ENCODE assay signal across 32 cellular contexts in genomic region chr6:3014675-3015066, GRCh38.
"Had no signal": no experiment of that assay in that cellular context is flagged by ENCODE, and none has a peak within 500 bp of the region (broad histone marks: within the 10 kb centered on the region; RNA-seq: fewer than 3 reads in every experiment).

No MANE protein-coding gene starts in this region.

- H3K9me3 ChIP-seq: ovary, psoas muscle, suprapubic skin, testis, tibial artery, uterus had no signal

- H3K4me1 ChIP-seq: parathyroid adenoma, testis, tibial artery, upper lobe of right lung, uterus had no signal

- H3K4me3 ChIP-seq: neural progenitor cell, ovary, psoas muscle, skin epidermis, smooth muscle cell, spleen, suprapubic skin, testis, tibial artery, transverse colon, upper lobe of right lung, uterus had no signal

- H3K9ac ChIP-seq: neural progenitor cell, parathyroid adenoma had no signal

- H3K4me1 Mint-ChIP-seq: nephron; stimulated activated memory B cell treated with anti-CD40 and anti-IgM and Interleukin-4, amounts not matched to agents 10 μg/mL and 1 μg/mL and 100 μg/mL, for 72 hours had no signal

- H3K79me2 ChIP-seq: parathyroid adenoma had no signal

- H3K27me3 ChIP-seq: neural progenitor cell, ovary, spleen, suprapubic skin, testis, tibial artery, transverse colon, upper lobe of right lung, uterus had no signal

- H3K4me3 Mint-ChIP-seq: naive thymus-derived CD4-positive, alpha-beta T cell; natural killer cell; nephron; neural progenitor cell; stimulated activated memory B cell treated with anti-CD40 and anti-IgM and Interleukin-4, amounts not matched to agents 10 μg/mL and 1 μg/mL and 100 μg/mL, for 72 hours; stimulated activated naive CD8-positive, alpha-beta T cell treated with anti-CD3 and anti-CD28 coated beads, Interleukin-15, amount 100 ng/mL, for 72 hours; type B pancreatic cell had no signal

- H2AFZ ChIP-seq: neural progenitor cell, parathyroid adenoma had no signal

- H3K27me3 Mint-ChIP-seq: naive thymus-derived CD4-positive, alpha-beta T cell; progenitor cell of endocrine pancreas; stimulated activated memory B cell treated with anti-CD40 and anti-IgM and Interleukin-4, amounts not matched to agents 10 μg/mL and 1 μg/mL and 100 μg/mL, for 72 hours; stimulated activated naive CD8-positive, alpha-beta T cell treated with anti-CD3 and anti-CD28 coated beads, Interleukin-15, amount 100 ng/mL, for 72 hours; type B pancreatic cell had no signal

- H3K4me2 ChIP-seq: neural progenitor cell, smooth muscle cell had no signal

- H3K27ac ChIP-seq: neural progenitor cell, ovary, parathyroid adenoma, suprapubic skin, testis, tibial artery, transverse colon, upper lobe of right lung, uterus had no signal

- ATAC-seq: naive thymus-derived CD4-positive, alpha-beta T cell; natural killer cell; psoas muscle; right cardiac atrium; sciatic nerve; stimulated activated memory B cell treated with anti-CD40 and anti-IgM and Interleukin-4, amounts not matched to agents 10 μg/mL and 1 μg/mL and 100 μg/mL, for 72 hours; stimulated activated naive CD8-positive, alpha-beta T cell treated with anti-CD3 and anti-CD28 coated beads, Interleukin-15, amount 100 ng/mL, for 72 hours; stimulated activated naive CD8-positive, alpha-beta T cell treated with anti-CD3 and anti-CD28 coated beads, Interleukin-15, Interleukin-2, amounts not matched to agents 100 U/mL and 50 U/mL, for 24 hours; upper lobe of right lung had no signal

- H3K27ac Mint-ChIP-seq: naive thymus-derived CD4-positive, alpha-beta T cell; natural killer cell; nephron; neural progenitor cell; stimulated activated memory B cell treated with anti-CD40 and anti-IgM and Interleukin-4, amounts not matched to agents 10 μg/mL and 1 μg/mL and 100 μg/mL, for 72 hours; type B pancreatic cell had no signal

- H3K36me3 ChIP-seq: ovary, uterus had no signal

- DNase-seq: naive thymus-derived CD4-positive, alpha-beta T cell; natural killer cell; nucleus accumbens; ovary; posterior cingulate gyrus; psoas muscle; right cardiac atrium; spleen; stimulated activated CD4-positive, alpha-beta T cell treated with anti-CD3 and anti-CD28 coated beads, Interleukin-12 subunit alpha, Interleukin-12 subunit beta, amount 100 ng/mL, for 4 hours; stimulated activated CD4-positive, alpha-beta T cell treated with anti-CD3 and anti-CD28 coated beads, Interleukin-1b, Interleukin-23, amount 100 ng/mL, for 48 hours; stimulated activated CD4-positive, alpha-beta T cell treated with anti-CD3 and anti-CD28 coated beads, Interleukin-4, amount 100 ng/mL, for 1 hour; stimulated activated CD4-positive, alpha-beta T cell treated with anti-CD3 and anti-CD28 coated beads, Interleukin-4, amount 100 ng/mL, for 4 hours; stimulated activated CD8-positive, alpha-beta memory T cell treated with anti-CD3 and anti-CD28 coated beads, Interleukin-4, amount 100 ng/mL, for 48 hours; stimulated activated naive CD4-positive, alpha-beta T cell; stimulated activated naive CD8-positive, alpha-beta T cell treated with anti-CD3 and anti-CD28 coated beads, Interleukin-15, amount 100 ng/mL, for 72 hours; stimulated activated naive CD8-positive, alpha-beta T cell treated with anti-CD3 and anti-CD28 coated beads, Interleukin-15, Interleukin-2, amounts not matched to agents 100 U/mL and 50 U/mL, for 24 hours; substantia nigra; testis; tibial artery; transverse colon; upper lobe of right lung; uterus had no signal
